ENCODE assay signal across 24 cellular contexts in genomic region chr6:53887318-53887717, GRCh38.
DNase-seq lines count a peak whose midpoint lies in the region; ATAC-seq, FAIRE-seq and TF ChIP-seq lines count a peak whose summit lies in the region.
"Had no signal": no experiment of that assay in that cellular context is flagged by ENCODE, and none has a peak within 500 bp of the region (broad histone marks: within the 10 kb centered on the region; RNA-seq: fewer than 3 reads in every experiment).

No MANE protein-coding gene starts in this region.

- no peak overlapping the region for H4K5ac ChIP-seq in H1 (ENCODE audit: insufficient read length, low read depth, low read length)

- H4K20me1 ChIP-seq in DND-41 (ENCODE audit: insufficient read depth, low read length), result no peaks in the 10 kb centered on the region
- no peaks in the 10 kb centered on the region for H4K20me1 ChIP-seq in GM23338 (replicated peaks; ENCODE audit: insufficient read depth)
- no peaks in the 10 kb centered on the region for H4K20me1 ChIP-seq in H1 (replicated peaks in 1 of 2; ENCODE audit: control insufficient read depth in 1 of 2, insufficient read depth in 2 of 2, low read length in 2 of 2)
- H4K20me1 ChIP-seq: BLaER1 treated with 17β-estradiol and CSF1 and Interleukin-3, amounts not matched to agents 10 nM and 100 nM had no signal

- H3K4me3 ChIP-seq in DND-41 (ENCODE audit: low read depth in 1 of 2, low read length in 2 of 2) (no peak overlapping the region), GM23338 (no peak overlapping the region), H1 (ENCODE audit: extremely low read depth in 1 of 4, insufficient read depth in 2 of 4, low read depth in 3 of 4, low read length in 4 of 4) (no peak overlapping the region), left lung (no peak overlapping the region)
- H3K4me3 ChIP-seq in Jurkat, Clone E6-1 (ENCODE audit: low read length), result no peak overlapping the region
- H3K4me3 ChIP-seq: A549; BLaER1 treated with 17β-estradiol and CSF1 and Interleukin-3, amounts not matched to agents 10 nM and 100 nM; GM23248 had no signal

- no peaks in the 10 kb centered on the region for H3K27me3 ChIP-seq in DND-41 (ENCODE audit: insufficient read depth, low read length, poor library complexity)
- no peaks in the 10 kb centered on the region for H3K27me3 ChIP-seq in GM23338 (ENCODE audit: insufficient read depth)
- H3K27me3 ChIP-seq in H1 (replicated peaks in 1 of 4; ENCODE audit: control insufficient read depth in 3 of 4, extremely low read depth in 1 of 4, insufficient read depth in 3 of 4, low read length in 3 of 4), result no peaks in the 10 kb centered on the region
- no peaks in the 10 kb centered on the region for H3K27me3 ChIP-seq in left lung
- H3K27me3 ChIP-seq: BE2C; BLaER1 treated with 17β-estradiol and CSF1 and Interleukin-3, amounts not matched to agents 10 nM and 100 nM had no signal

- peaks cover 18% of the 10 kb centered on the region for H3K36me3 ChIP-seq in DND-41 (ENCODE audit: insufficient read depth, low read length)
- no peaks in the 10 kb centered on the region for H3K36me3 ChIP-seq in GM23338 (ENCODE audit: insufficient read depth)
- H3K36me3 ChIP-seq in H1 (ENCODE audit: control insufficient read depth in 2 of 4, insufficient read depth in 4 of 4, low read length in 3 of 4), result no peaks in the 10 kb centered on the region
- no peaks in the 10 kb centered on the region for H3K36me3 ChIP-seq in left lung
- H3K36me3 ChIP-seq: BE2C had no signal

- CTCF ChIA-PET in H1 (lab: Charles Lee; ENCODE audit: partially characterized antibody), result no interaction called here

- no peaks in the 10 kb centered on the region for H3K79me1 ChIP-seq in H1 (ENCODE audit: low read depth, low read length)

- H3K9ac ChIP-seq in DND-41 (ENCODE audit: low read depth, low read length), result no peak overlapping the region
- no peak overlapping the region for H3K9ac ChIP-seq in H1 (replicated peaks in 1 of 4; ENCODE audit: extremely low read depth in 1 of 4, low read depth in 3 of 4, low read length in 3 of 4)
- H3K9ac ChIP-seq: BLaER1 treated with 17β-estradiol and CSF1 and Interleukin-3, amounts not matched to agents 10 nM and 100 nM; GM23248 had no signal

- no peak overlapping the region for H3K56ac ChIP-seq in H1 (replicated peaks; ENCODE audit: insufficient read length, low read depth, low read length)

- H2BK12ac ChIP-seq in H1 (ENCODE audit: low read depth, low read length), result 0 out of 2 replicates have a peak overlapping the region, but pooled peaks have one; percentile 46

- no peaks in the 10 kb centered on the region for H3K23me2 ChIP-seq in H1 (ENCODE audit: low read depth, low read length)

- POLR2A ChIA-PET in H1 (lab: Charles Lee; ENCODE audit: partially characterized antibody), result no interaction called here

- no peak overlapping the region for H2BK120ac ChIP-seq in H1 (replicated peaks; ENCODE audit: low read depth, low read length)

- no peaks in the 10 kb centered on the region for H3K9me3 Mint-ChIP-seq in GM23338
- H3K9me3 Mint-ChIP-seq: CD14-positive monocyte; CD4-positive, alpha-beta T cell; CD8-positive, alpha-beta memory T cell had no signal

- no peaks in the 10 kb centered on the region for H3K36me3 Mint-ChIP-seq in GM23338 (ENCODE audit: low read depth)

- no peaks in the 10 kb centered on the region for H3F3A ChIP-seq in GM23338 (replicated peaks; ENCODE audit: low read depth)

- no peak overlapping the region for H2BK20ac ChIP-seq in H1 (ENCODE audit: low read length)

- no peak overlapping the region for H3K4me2 ChIP-seq in DND-41 (ENCODE audit: insufficient read depth, low read length)
- H3K4me2 ChIP-seq in GM23338, result peak overlapping the region; percentile 52; the same call in 1 of the 2 replicates
- peak overlapping the region in 1 of 2 experiments; percentile 10; a peak in 1 of 4 replicates for H3K4me2 ChIP-seq in H1 (ENCODE audit: insufficient read depth in 1 of 2, low read depth in 2 of 2, low read length in 2 of 2)
- H3K4me2 ChIP-seq: A549; BLaER1 treated with 17β-estradiol and CSF1 and Interleukin-3, amounts not matched to agents 10 nM and 100 nM had no signal

- DNase-seq in DND-41 (peak; percentile 43), GM23338 (ENCODE audit: low spot score) (no peak), H1 (ENCODE audit: low read depth in 1 of 2, low spot score in 2 of 2) (no peak), left lung (no peak), NCI-H128 (lab: John Stamatoyannopoulos, UW; ENCODE audit: unreplicated experiment) (no peak)
- DNase-seq in Jurkat, Clone E6-1 (ENCODE audit: low read depth, low spot score), result peak; percentile 93
- DNase-seq: 8988T; ACHN; AML-193; BE2C; CD4-positive, alpha-beta T cell; CD8-positive, alpha-beta memory T cell; DMS 273 treated with DMSO at 0.1 percent for 48 hours; DMS79; GF-D8; GM23248; HCEC 1CT had no signal

- TF ChIP-seq CTCF in DND-41 (IDR thresholded peaks at IDR 0.05; ENCODE audit: borderline replicate concordance, extremely low read depth, low read length, poor library complexity, severe bottlenecking), result no peak
- TF ChIP-seq CTCF in GM23338 (conservative IDR thresholded peaks at IDR 0.05; ENCODE audit: low read depth in 2 of 2), result no peak
- TF ChIP-seq CTCF in H1 (IDR thresholded peaks at IDR 0.05; ENCODE audit: control extremely low read depth in 1 of 3, insufficient read depth in 1 of 3, low read depth in 1 of 3, low read length in 3 of 3), result no peak
- TF ChIP-seq CTCF in left lung (IDR thresholded peaks at IDR 0.05), result no peak

- no peak overlapping the region for H2AK5ac ChIP-seq in H1 (ENCODE audit: low read depth, low read length)

- H3K4me3 Mint-ChIP-seq in GM23338, result no peak overlapping the region; the same call in 2 of the 3 replicates
- H3K4me3 Mint-ChIP-seq: CD14-positive monocyte; CD4-positive, alpha-beta T cell; CD8-positive, alpha-beta memory T cell had no signal

- no peak for TF ChIP-seq RAD21 in H1 (IDR thresholded peaks at IDR 0.05 in 1 of 2, conservative IDR thresholded peaks at IDR 0.05 in 1 of 2; ENCODE audit: low read depth in 2 of 2, low read length in 2 of 2)

- 0 out of 2 replicates have a peak overlapping the region, but pooled peaks have one; percentile 40 for H2BK5ac ChIP-seq in H1 (ENCODE audit: low read depth, low read length)

- no peak overlapping the region for H2BK15ac ChIP-seq in H1 (ENCODE audit: low read length)

- H3K27ac ChIP-seq in DND-41 (ENCODE audit: low read length) (peak overlapping the region; percentile 46), GM23338 (ENCODE audit: low read depth) (0 out of 2 replicates have a peak overlapping the region, but pooled peaks have one; percentile 7), H1 (ENCODE audit: low read depth, low read length) (no peak overlapping the region), left lung (no peak overlapping the region)
- H3K27ac ChIP-seq: A549; BLaER1 treated with 17β-estradiol and CSF1 and Interleukin-3, amounts not matched to agents 10 nM and 100 nM; GM23248 had no signal

- H3K14ac ChIP-seq in H1 (ENCODE audit: insufficient read length), result no peak overlapping the region

- TF ChIP-seq POLR2A in H1 (IDR thresholded peaks at IDR 0.05; ENCODE audit: control extremely low read depth in 1 of 2, low read depth in 2 of 2, low read length in 2 of 2), result no peak

- no peak for FAIRE-seq in H1 (lab: Jason Lieb, UNC)
- FAIRE-seq: A549, D721Med, GM12892 had no signal

- WGBS in H1 (ENCODE audit: extremely low coverage in 1 of 2, insufficient coverage in 1 of 2, insufficient read length in 1 of 2, insufficient replicate concordance in 2 of 2, low coverage in 1 of 2, low lambda C conversion rate in 2 of 2, missing lambda C conversion rate in 1 of 2), 2 experiments, result 54% methylated on average over 2 of the region's 2 CpGs; no CpG with 5 or more reads in 1 of the 2 experiments

- no peak for TF ChIP-seq EP300 in H1 (IDR thresholded peaks at IDR 0.05; ENCODE audit: borderline replicate concordance in 1 of 2, low read depth in 2 of 2, low read length in 2 of 2)

- H4K91ac ChIP-seq in H1 (replicated peaks; ENCODE audit: insufficient read length, low read length), result no peak overlapping the region

- H3K9me3 ChIP-seq in DND-41 (ENCODE audit: insufficient read depth, low read length, severe bottlenecking) (no peaks in the 10 kb centered on the region), H1 (ENCODE audit: insufficient read depth in 2 of 2, low read depth in 1 of 2, low read length in 1 of 2) (no peaks in the 10 kb centered on the region), left lung (no peaks in the 10 kb centered on the region)
- H3K9me3 ChIP-seq: A549; BE2C; BLaER1 treated with 17β-estradiol and CSF1 and Interleukin-3, amounts not matched to agents 10 nM and 100 nM had no signal

- no peak overlapping the region for H2AFZ ChIP-seq in DND-41 (ENCODE audit: low read depth, low read length)
- no peak overlapping the region for H2AFZ ChIP-seq in GM23338
- H2AFZ ChIP-seq in H1 (ENCODE audit: low read length), result no peak overlapping the region
- H2AFZ ChIP-seq: GM23248 had no signal

- H3K4me1 ChIP-seq in DND-41 (ENCODE audit: insufficient read depth, low read length), result peaks cover 33% of the 10 kb centered on the region
- H3K4me1 ChIP-seq in GM23338 (ENCODE audit: insufficient read depth), result peaks cover 45% of the 10 kb centered on the region
- peaks cover 3 to 9% (median 7%) of the 10 kb centered on the region in 4 experiments; a peak in 4 of 7 replicates for H3K4me1 ChIP-seq in H1 (replicated peaks in 1 of 4; ENCODE audit: control insufficient read depth in 3 of 4, insufficient read depth in 4 of 4, low read length in 3 of 4)
- no peaks in the 10 kb centered on the region for H3K4me1 ChIP-seq in left lung
- H3K4me1 ChIP-seq: A549; BE2C; BLaER1 treated with 17β-estradiol and CSF1 and Interleukin-3, amounts not matched to agents 10 nM and 100 nM had no signal

- intact Hi-C loops in left lung (cut with DNase I), result no loop called here

- peaks cover 4% of the 10 kb centered on the region for H3K27me3 Mint-ChIP-seq in GM23338 (ENCODE audit: insufficient read depth, low read depth, poor library complexity)
- H3K27me3 Mint-ChIP-seq: CD4-positive, alpha-beta T cell; CD8-positive, alpha-beta memory T cell had no signal

- H3K18ac ChIP-seq in H1 (ENCODE audit: extremely low read depth, low read length), result no peak overlapping the region

- H3K9me2 ChIP-seq in GM23338 (ENCODE audit: insufficient read depth), result no peaks in the 10 kb centered on the region

- H3K4ac ChIP-seq in H1 (replicated peaks; ENCODE audit: insufficient read length, low read depth, low read length), result no peak overlapping the region

- peaks cover 49% of the 10 kb centered on the region for H3K4me1 Mint-ChIP-seq in GM23338
- H3K4me1 Mint-ChIP-seq: CD14-positive monocyte; CD8-positive, alpha-beta memory T cell had no signal

- ATAC-seq in DND-41 (ENCODE audit: insufficient read depth, low read depth), result peak; percentile 88
- ATAC-seq in GM23338, result peak; percentile 55
- no peak for ATAC-seq in left lung
- no peak for ATAC-seq in GM18517 (IDR thresholded peaks at IDR 0.05; ENCODE audit: unreplicated experiment)
- ATAC-seq in GM21576 (IDR thresholded peaks at IDR 0.05; ENCODE audit: unreplicated experiment), result no peak
- ATAC-seq: A549 had no signal

- no peak overlapping the region for H3K23ac ChIP-seq in H1 (ENCODE audit: insufficient read length)

- H3K27ac Mint-ChIP-seq in GM23338, result 0 out of 2 replicates have a peak overlapping the region, but pooled peaks have one; percentile 75
- H3K27ac Mint-ChIP-seq: CD14-positive monocyte; CD4-positive, alpha-beta T cell; CD8-positive, alpha-beta memory T cell had no signal

- no peak overlapping the region for H4K8ac ChIP-seq in H1 (ENCODE audit: extremely low read depth, insufficient read depth, low read length)

- H3K79me2 ChIP-seq in DND-41 (ENCODE audit: insufficient read depth, low read length), result 0 out of 2 replicates have a peak, but pooled peaks cover 3% of the 10 kb centered on the region
- no peaks in the 10 kb centered on the region for H3K79me2 ChIP-seq in GM23338 (replicated peaks; ENCODE audit: insufficient read depth)
- no peaks in the 10 kb centered on the region for H3K79me2 ChIP-seq in H1 (ENCODE audit: control insufficient read depth in 1 of 2, insufficient read depth in 2 of 2, low read length in 2 of 2)

Comparison
In these comparisons a context has a peak if more than half of its experiments do, and no peak if none do; other contexts are left out.
1. ATAC-seq: peak in DND-41 (single experiment) and GM23338 (single experiment); none in left lung (single experiment), GM18517 (single experiment) and GM21576 (single experiment).
2. DNase-seq: peak in DND-41 (single experiment) and Jurkat, Clone E6-1 (single experiment); none in GM23338 (single experiment), H1 (0 of 2), left lung (0 of 2) and NCI-H128 (single experiment).
3. H3K27ac ChIP-seq: peak in DND-41 (single experiment) and GM23338 (single experiment); none in H1 (single experiment) and left lung (0 of 2).